ENCODE assay signal across 10 cellular contexts in the genomic region with DNA sequence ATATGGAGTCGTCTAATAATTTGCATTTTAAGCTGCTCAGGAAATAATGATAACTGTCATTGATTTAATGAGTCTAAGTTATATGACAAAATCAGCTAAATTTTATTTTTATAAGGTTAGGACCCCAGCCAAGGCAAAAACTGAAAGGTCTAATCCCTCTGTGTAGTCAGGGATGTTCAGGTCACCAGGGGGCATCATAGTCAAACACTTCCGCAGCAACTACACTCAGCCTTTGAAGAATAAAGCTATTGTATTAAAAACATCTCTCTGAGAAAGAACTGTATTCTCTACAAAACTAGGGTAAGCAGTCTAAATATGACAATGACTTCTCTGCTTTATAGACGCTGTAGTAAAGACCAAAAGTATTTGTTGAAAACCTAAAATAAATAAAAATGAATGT. TPM values are rescaled to one million over a fixed set of nuclear protein-coding genes. Genes with fewer than 3 reads are reported as not detected.
DNase-seq lines count a peak whose midpoint lies in the region; ATAC-seq, FAIRE-seq and TF ChIP-seq lines count a peak whose summit lies in the region.
"Had no signal": no experiment of that assay in that cellular context is flagged by ENCODE, and none has a peak within 500 bp of the region (broad histone marks: within the 10 kb centered on the region; RNA-seq: fewer than 3 reads in every experiment).

No MANE protein-coding gene starts in this region.

- no peak overlapping the region for H3K4me3 Mint-ChIP-seq in Caco-2 (ENCODE audit: unreplicated experiment)
- H3K4me3 Mint-ChIP-seq: effector memory CD8-positive, alpha-beta T cell had no signal

- intact Hi-C loops in Caco-2 (cut with micrococcal nuclease; ENCODE audit: unreplicated experiment) = loop anchor here (5.0 kb wide), 1 partner anchor 226 kb away; no protein-coding TSS in a partner anchor
- intact Hi-C loops in right lobe of liver (cut with DNase I) = no loop called here

- ATAC-seq in right lobe of liver (peak in 1 of 4 donors; percentile 34), HG03432 (IDR thresholded peaks at IDR 0.05; ENCODE audit: unreplicated experiment) (no peak), HG02870 (IDR thresholded peaks at IDR 0.05; ENCODE audit: unreplicated experiment) (no peak)
- ATAC-seq: effector memory CD8-positive, alpha-beta T cell had no signal

- CTCF ChIA-PET in Caco-2 (lab: Charles Lee) = interaction anchor here (0.5 to 1.3 kb wide), 7 partner anchors 15 to 489 kb away, joined by 3 to 9 read pairs (median 5); a partner anchor contains a TSS

- DNase-seq in Caco-2 = peak in 1 of 2 experiments; percentile 36
- peak; percentile 45 for DNase-seq in KBM-7
- no peak for DNase-seq in astrocyte of the cerebellum (ENCODE audit: low read depth)
- DNase-seq in right lobe of liver = no peak
- no peak for DNase-seq in NCI-H2227 (lab: John Stamatoyannopoulos, UW; ENCODE audit: unreplicated experiment)
- no peak for DNase-seq in GM12891 (ENCODE audit: insufficient read length, low spot score)

- no peaks in the 10 kb centered on the region for H3K9me3 Mint-ChIP-seq in Caco-2 (ENCODE audit: unreplicated experiment)
- H3K9me3 Mint-ChIP-seq: effector memory CD8-positive, alpha-beta T cell had no signal

- H3K27me3 ChIP-seq in Caco-2 (replicated peaks; ENCODE audit: control insufficient read depth, insufficient read depth, low read length) (no peaks in the 10 kb centered on the region), right lobe of liver (no peaks in the 10 kb centered on the region)

- TF ChIP-seq POLR2A in right lobe of liver (IDR thresholded peaks at IDR 0.05) (no peak), GM12891 (IDR thresholded peaks at IDR 0.05; ENCODE audit: low read depth, low read length) (no peak)

- BruUV-seq in Caco-2 (replicated peaks; lab: Mats Ljungman, UMichigan) = no TSS peak

- POLR2A ChIA-PET in Caco-2 (lab: Charles Lee) = interaction anchor here (1.9 kb wide), 1 partner anchor 15 kb away, joined by 5 read pairs; a partner anchor contains a TSS

- WGBS in right lobe of liver (ENCODE audit: insufficient coverage, low coverage, low lambda C conversion rate, missing lambda C conversion rate) = 66% methylated on average over 3 of the region's 3 CpGs

- H3K9me3 ChIP-seq in Caco-2 = no peaks in the 10 kb centered on the region
- no peaks in the 10 kb centered on the region for H3K9me3 ChIP-seq in right lobe of liver
- H3K9me3 ChIP-seq: thoracic aorta had no signal

- no peaks in the 10 kb centered on the region for H3K4me1 Mint-ChIP-seq in Caco-2 (ENCODE audit: low read depth, unreplicated experiment)

- in situ Hi-C loops in KBM-7 (cut with MboI; ENCODE audit: low pct_unique_long_range_greater_than_20kb, low sequenced_read_pairs) (no loop called here), astrocyte of the cerebellum (cut with HindIII; ENCODE audit: low sequenced_read_pairs) (no loop called here)

- H3K4me1 ChIP-seq in Caco-2 (no peaks in the 10 kb centered on the region), right lobe of liver (no peaks in the 10 kb centered on the region)

- peaks cover 2% of the 10 kb centered on the region for H3K36me3 ChIP-seq in Caco-2 (ENCODE audit: control insufficient read depth, insufficient read depth, low read length)
- peaks cover 4 to 70% (median 26%) of the 10 kb centered on the region in 4 donors for H3K36me3 ChIP-seq in right lobe of liver

- H3K27ac Mint-ChIP-seq in Caco-2 (ENCODE audit: unreplicated experiment) = no peak overlapping the region
- H3K27ac Mint-ChIP-seq: effector memory CD8-positive, alpha-beta T cell had no signal

- H3K4me3 ChIP-seq in Caco-2 (ENCODE audit: low read depth, low read length) (no peak overlapping the region), astrocyte of the cerebellum (ENCODE audit: low read depth, low read length) (no peak overlapping the region), right lobe of liver (no peak overlapping the region)
- H3K4me3 ChIP-seq: thoracic aorta had no signal

- no peaks in the 10 kb centered on the region for H3K27me3 Mint-ChIP-seq in Caco-2 (ENCODE audit: insufficient read depth, unreplicated experiment)
- H3K27me3 Mint-ChIP-seq: effector memory CD8-positive, alpha-beta T cell had no signal

- peak; percentile 42 to 56 for TF ChIP-seq CTCF in Caco-2 (IDR thresholded peaks at IDR 0.05; ENCODE audit: insufficient read depth in 1 of 2, low read depth in 1 of 2, low read length in 1 of 2, severe bottlenecking in 1 of 2, unreplicated experiment in 1 of 2)
- peak; percentile 41 for TF ChIP-seq CTCF in astrocyte of the cerebellum (IDR thresholded peaks at IDR 0.05; ENCODE audit: low read depth, low read length, missing control alignments)
- TF ChIP-seq CTCF in right lobe of liver (IDR thresholded peaks at IDR 0.05) = peak in 3 of 4 donors; percentile 11 to 27 (median 18)

- H3K27ac ChIP-seq in right lobe of liver = no peak overlapping the region
- H3K27ac ChIP-seq: thoracic aorta had no signal

- FAIRE-seq in GM12891 (lab: Jason Lieb, UNC) = no peak

- H3K36me3 Mint-ChIP-seq in Caco-2 (ENCODE audit: insufficient read depth, unreplicated experiment) = peaks cover 35% of the 10 kb centered on the region

TF ChIP-seq in GM12891, 5 proteins besides CTCF, POLR2A, EP300 and RAD21:
- TF ChIP-seq POU2F2 (IDR thresholded peaks at IDR 0.05; ENCODE audit: low read depth, low read length) (no peak), POLR2AphosphoS5 (IDR thresholded peaks at IDR 0.05; ENCODE audit: low read depth, low read length) (no peak), TAF1 (IDR thresholded peaks at IDR 0.05; ENCODE audit: low read depth, low read length) (no peak), PAX5 (IDR thresholded peaks at IDR 0.05; ENCODE audit: insufficient read depth, low read length, severe bottlenecking) (no peak), SPI1 (IDR thresholded peaks at IDR 0.05; ENCODE audit: low read depth, low read length) (no peak)

RNA-seq across cellular contexts. Expression of a gene that starts 15.0 kb away (rescaled TPM):
- total RNA-seq in Caco-2 (2022) = 37.7 and 38.2 TPM in 2 replicates
- 10 to 100 TPM; 15.3 to 19.8 (median 17.4) TPM for total RNA-seq in right lobe of liver
- polyA plus RNA-seq in GM12891 (2012; ENCODE audit: low read depth, missing spikeins) = 25.7 TPM

RNA-seq across cellular contexts. Expression of a gene that starts 25.8 kb away (rescaled TPM):
- total RNA-seq in Caco-2 (2022) (6.0 and 8.7 TPM in 2 replicates), right lobe of liver (1 to 10 TPM; 1.7 to 5.0 (median 4.8) TPM)
- polyA plus RNA-seq in GM12891 (2012; ENCODE audit: low read depth, missing spikeins) = 4.3 TPM
